ENCODE assay signal across 19 cellular contexts in the genomic region with DNA sequence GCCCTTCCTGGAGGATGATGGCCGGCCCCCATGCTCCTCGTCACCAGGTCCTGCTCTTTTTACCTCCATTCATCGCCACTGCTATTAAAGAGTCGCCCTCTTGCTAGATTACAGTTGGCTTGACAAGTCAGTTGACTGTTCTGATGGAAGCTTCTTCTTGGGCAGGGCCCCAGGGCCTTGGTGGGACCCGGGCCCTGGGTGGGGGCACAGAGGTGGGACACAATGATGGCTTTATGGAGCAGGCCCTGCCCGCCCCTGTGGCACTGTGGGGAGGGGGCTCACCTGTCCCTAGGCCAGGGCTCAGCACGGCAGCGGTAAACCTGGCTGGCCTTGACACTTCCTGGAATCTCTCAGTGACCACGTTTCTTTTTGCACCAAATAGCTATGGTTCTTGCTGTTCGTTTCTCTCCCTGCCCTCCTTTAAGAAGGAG. TPM values are rescaled to one million over a fixed set of nuclear protein-coding genes. Genes with fewer than 3 reads are reported as not detected.
DNase-seq lines count a peak whose midpoint lies in the region; ATAC-seq, FAIRE-seq and TF ChIP-seq lines count a peak whose summit lies in the region.
"Had no signal": no experiment of that assay in that cellular context is flagged by ENCODE, and none has a peak within 500 bp of the region (broad histone marks: within the 10 kb centered on the region; RNA-seq: fewer than 3 reads in every experiment).

No MANE protein-coding gene starts in this region.

- H3K36me3 ChIP-seq in kidney (ENCODE audit: control insufficient read depth in 1 of 2, insufficient read depth in 2 of 2, low read length in 2 of 2) = no peaks in the 10 kb centered on the region
- H3K36me3 ChIP-seq in tibial artery = no peaks in the 10 kb centered on the region
- H3K36me3 ChIP-seq in spleen = no peaks in the 10 kb centered on the region
- H3K36me3 ChIP-seq: HAP-1, heart left ventricle, lower lobe of right lung, right atrium auricular region, upper lobe of left lung had no signal

- H3K27me3 Mint-ChIP-seq in activated naive CD4-positive, alpha-beta T cell treated with anti-CD3 and anti-CD28 coated beads, Interleukin-2, amount 50 U/mL, for 24 hours = no peaks in the 10 kb centered on the region
- H3K27me3 Mint-ChIP-seq in activated CD8-positive, alpha-beta T cell treated with anti-CD3 and anti-CD28 coated beads, Interleukin-2, amount 10 ng/mL, durations not matched to agents 7 days and 5 days (ENCODE audit: low read depth) = peaks cover 11% of the 10 kb centered on the region

- no peaks in the 10 kb centered on the region for H3K36me3 Mint-ChIP-seq in activated naive CD4-positive, alpha-beta T cell treated with anti-CD3 and anti-CD28 coated beads, Interleukin-2, amount 50 U/mL, for 24 hours
- H3K36me3 Mint-ChIP-seq in activated CD8-positive, alpha-beta T cell treated with anti-CD3 and anti-CD28 coated beads, Interleukin-2, amount 10 ng/mL, durations not matched to agents 7 days and 5 days (ENCODE audit: low read depth) = no peaks in the 10 kb centered on the region
- H3K36me3 Mint-ChIP-seq: activated naive CD4-positive, alpha-beta T cell treated with anti-CD3 and anti-CD28 coated beads, Interleukin-2, amount 50 U/mL, for 72 hours had no signal

- H3K4me1 ChIP-seq in kidney (ENCODE audit: control insufficient read depth in 1 of 2, insufficient read depth in 1 of 2, low read depth in 1 of 2, low read length in 2 of 2) = peaks cover 5 to 8% of the 10 kb centered on the region in 2 donors
- peaks cover 10 to 47% (median 34%) of the 10 kb centered on the region in 4 donors for H3K4me1 ChIP-seq in tibial artery
- H3K4me1 ChIP-seq in spleen = peaks cover 7 to 41% (median 30%) of the 10 kb centered on the region in 6 donors
- H3K4me1 ChIP-seq: HAP-1 had no signal

- peak overlapping the region; percentile 79 for H3K4me3 Mint-ChIP-seq in activated naive CD4-positive, alpha-beta T cell treated with anti-CD3 and anti-CD28 coated beads, Interleukin-2, amount 50 U/mL, for 24 hours
- no peak overlapping the region for H3K4me3 Mint-ChIP-seq in activated CD8-positive, alpha-beta T cell treated with anti-CD3 and anti-CD28 coated beads, Interleukin-2, amount 10 ng/mL, durations not matched to agents 7 days and 5 days

- 85 to 94% (median 86%) methylated on average over 10 of the region's 10 CpGs for WGBS in spleen, 5 donors

- POLR2A ChIA-PET in activated CD8-positive, alpha-beta T cell treated with anti-CD3 and anti-CD28 coated beads, Interleukin-2, amount 10 ng/mL, durations not matched to agents 7 days and 5 days (lab: Charles Lee) = no interaction called here

- H3K9ac ChIP-seq in kidney (ENCODE audit: low read length in 2 of 2) = no peak overlapping the region

- H3K9me3 ChIP-seq in kidney (ENCODE audit: control insufficient read depth in 1 of 2, low read length in 2 of 2) = no peaks in the 10 kb centered on the region
- no peaks in the 10 kb centered on the region for H3K9me3 ChIP-seq in tibial artery
- H3K9me3 ChIP-seq in spleen = no peaks in the 10 kb centered on the region
- H3K9me3 ChIP-seq: HAP-1, heart left ventricle, lower lobe of right lung, right atrium auricular region, upper lobe of left lung had no signal

- no peak for FAIRE-seq in kidney (lab: Jason Lieb, UNC)

- H3K4me1 Mint-ChIP-seq in activated naive CD4-positive, alpha-beta T cell treated with anti-CD3 and anti-CD28 coated beads, Interleukin-2, amount 50 U/mL, for 24 hours = peaks cover 12% of the 10 kb centered on the region
- H3K4me1 Mint-ChIP-seq in activated CD8-positive, alpha-beta T cell treated with anti-CD3 and anti-CD28 coated beads, Interleukin-2, amount 10 ng/mL, durations not matched to agents 7 days and 5 days (ENCODE audit: low read depth) = peaks cover 6% of the 10 kb centered on the region

- CTCF ChIA-PET in activated CD8-positive, alpha-beta T cell treated with anti-CD3 and anti-CD28 coated beads, Interleukin-2, amount 10 ng/mL, durations not matched to agents 7 days and 5 days (lab: Charles Lee) = no interaction called here

- no peak for TF ChIP-seq POLR2A in spleen (IDR thresholded peaks at IDR 0.05)

- no peak for DNase-seq in activated naive CD4-positive, alpha-beta T cell (lab: John Stamatoyannopoulos, UW)
- peak; percentile 17 for DNase-seq in activated CD8-positive, alpha-beta T cell treated with anti-CD3 and anti-CD28 coated beads, Interleukin-2, amount 10 ng/mL, durations not matched to agents 7 days and 5 days
- peak; percentile 74 for DNase-seq in kidney
- no peak for DNase-seq in tibial artery
- no peak for DNase-seq in spleen
- DNase-seq in GM10266 (ENCODE audit: extremely low spot score) = no peak
- DNase-seq: AML-193; effector CD4-positive, alpha-beta T cell; lower lobe of right lung; NCI-H2081; OCI-M1; T-helper 9 cell had no signal

- H3K27me3 ChIP-seq in tibial artery (no peaks in the 10 kb centered on the region), spleen (replicated peaks in 1 of 7) (peaks cover 0 to 18% (median 0%) of the 10 kb centered on the region in 7 donors)
- H3K27me3 ChIP-seq: heart left ventricle, right atrium auricular region, upper lobe of left lung had no signal

- no peak for TF ChIP-seq CTCF in kidney (IDR thresholded peaks at IDR 0.05; ENCODE audit: borderline replicate concordance, extremely low read depth, insufficient read depth)
- TF ChIP-seq CTCF in tibial artery (IDR thresholded peaks at IDR 0.05) = no peak
- TF ChIP-seq CTCF in spleen (IDR thresholded peaks at IDR 0.05 in 8 of 11, conservative IDR thresholded peaks at IDR 0.05 in 3 of 11) = no peak
- no peak for TF ChIP-seq CTCF in GM10266 (IDR thresholded peaks at IDR 0.05; ENCODE audit: control insufficient read depth, insufficient read depth, low read depth, missing control alignments)

- H3K9me3 Mint-ChIP-seq in activated naive CD4-positive, alpha-beta T cell treated with anti-CD3 and anti-CD28 coated beads, Interleukin-2, amount 50 U/mL, for 24 hours = no peaks in the 10 kb centered on the region
- H3K9me3 Mint-ChIP-seq in activated CD8-positive, alpha-beta T cell treated with anti-CD3 and anti-CD28 coated beads, Interleukin-2, amount 10 ng/mL, durations not matched to agents 7 days and 5 days (ENCODE audit: insufficient read depth) = no peaks in the 10 kb centered on the region
- H3K9me3 Mint-ChIP-seq: activated naive CD4-positive, alpha-beta T cell treated with anti-CD3 and anti-CD28 coated beads, Interleukin-2, amount 50 U/mL, for 72 hours had no signal

- no peak overlapping the region for H3K27ac Mint-ChIP-seq in activated naive CD4-positive, alpha-beta T cell treated with anti-CD3 and anti-CD28 coated beads, Interleukin-2, amount 50 U/mL, for 24 hours
- H3K27ac Mint-ChIP-seq in activated CD8-positive, alpha-beta T cell treated with anti-CD3 and anti-CD28 coated beads, Interleukin-2, amount 10 ng/mL, durations not matched to agents 7 days and 5 days = no peak overlapping the region

- H3K27ac ChIP-seq in kidney (ENCODE audit: low read depth in 2 of 2, low read length in 2 of 2) (no peak overlapping the region), tibial artery (peak overlapping the region; percentile 72 to 76), spleen (peak overlapping the region in 3 of 8 donors; percentile 85 to 88 (median 87))

- intact Hi-C loops in kidney (cut with DNase I) (no loop called here), tibial artery (cut with DNase I; ENCODE audit: low total_unique reads) (loop anchor here (5.0 to 10.0 kb wide), 3 partner anchors 99 to 981 kb away; no protein-coding TSS in a partner anchor), spleen (cut with DNase I; ENCODE audit: low total_unique reads) (loop anchor here (10.0 kb wide), 2 partner anchors 211 to 411 kb away; no protein-coding TSS in a partner anchor)

- no peak overlapping the region for H3K4me3 ChIP-seq in kidney (ENCODE audit: low read length in 2 of 2)
- no peak overlapping the region for H3K4me3 ChIP-seq in tibial artery
- H3K4me3 ChIP-seq in spleen = no peak overlapping the region
- H3K4me3 ChIP-seq: HAP-1, lower lobe of right lung, right atrium auricular region, upper lobe of left lung had no signal

- ATAC-seq in activated CD8-positive, alpha-beta T cell treated with anti-CD3 and anti-CD28 coated beads, Interleukin-2, amount 10 ng/mL, durations not matched to agents 7 days and 5 days = no peak
- ATAC-seq in GM21723 (IDR thresholded peaks at IDR 0.05; ENCODE audit: unreplicated experiment) = no peak
- ATAC-seq: activated naive CD4-positive, alpha-beta T cell treated with anti-CD3 and anti-CD28 coated beads, Interleukin-2, amount 50 U/mL, for 72 hours; heart left ventricle; lower lobe of right lung had no signal

RNA-seq across cellular contexts. Expression of a gene that starts 4.8 kb away (rescaled TPM):
- 1 to 10 TPM; 7.1 to 8.1 TPM for total RNA-seq in activated CD8-positive, alpha-beta T cell treated with anti-CD3 and anti-CD28 coated beads, Interleukin-2, amount 10 ng/mL, durations not matched to agents 7 days and 5 days
- total RNA-seq in kidney = 73.9 TPM
- 49.6 TPM for polyA plus RNA-seq in kidney (ENCODE audit: insufficient read depth, low read depth, low replicate concordance)
- total RNA-seq in spleen = 10 to 100 TPM; 52.2 to 99.5 (median 66.7) TPM
- 10 to 100 TPM in 1 of 3 donors, 1 to 10 TPM in 2; 7.2 to 24.7 (median 9.2) TPM for polyA plus RNA-seq in spleen

Comparison
In these comparisons a context has a peak if more than half of its experiments do, and no peak if none do; other contexts are left out.
1. DNase-seq: peak in activated CD8-positive, alpha-beta T cell treated with anti-CD3 and anti-CD28 coated beads, Interleukin-2, amount 10 ng/mL, durations not matched to agents 7 days and 5 days (single experiment) and kidney (single experiment); none in activated naive CD4-positive, alpha-beta T cell (0 of 4), tibial artery (0 of 2), spleen (single experiment) and GM10266 (single experiment).
2. H3K27ac ChIP-seq: peak in tibial artery (2 of 2); none in kidney (0 of 2).